ENCODE assay signal across 17 cellular contexts in the genomic region with DNA sequence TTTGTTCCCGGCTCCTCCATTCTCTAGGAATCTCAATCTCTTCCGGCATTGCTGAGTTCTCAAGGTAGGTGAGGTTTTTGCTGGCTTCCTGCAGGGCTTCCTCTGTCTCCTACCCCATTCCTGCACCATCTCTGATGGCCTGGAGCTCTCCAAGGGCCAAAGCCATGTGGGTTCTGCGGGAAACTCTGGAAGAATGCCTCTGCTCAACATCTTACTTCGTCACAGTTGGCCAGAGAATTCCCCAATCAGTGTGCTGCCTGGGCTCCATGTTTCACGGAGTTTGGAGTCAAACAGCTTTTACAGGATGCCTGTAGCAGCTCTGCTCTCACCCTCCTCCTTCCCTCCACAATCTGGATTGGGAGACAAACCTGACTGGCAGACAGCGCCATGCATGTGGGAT.
A peak's percentile ranks its signal among the peaks of the same experiment; 100 is the strongest.
DNase-seq lines count a peak whose midpoint lies in the region; ATAC-seq and TF ChIP-seq lines count a peak whose summit lies in the region.
"Had no signal": no experiment of that assay in that cellular context is flagged by ENCODE, and none has a peak within 500 bp of the region (broad histone marks: within the 10 kb centered on the region; RNA-seq: fewer than 3 reads in every experiment).

No MANE protein-coding gene starts in this region.

- 0 out of 2 replicates have a peak overlapping the region, but pooled peaks have one; percentile 39 for H3K9ac ChIP-seq in HCT116 (ENCODE audit: low read length)

- intact Hi-C loops in HCT116 (cut with micrococcal nuclease) (no loop called here), sigmoid colon (cut with DNase I) (no loop called here)

- 0 out of 2 replicates have a peak, but pooled peaks cover 2% of the 10 kb centered on the region for H3K27me3 ChIP-seq in HCT116 (ENCODE audit: insufficient read depth, low read length)
- H3K27me3 ChIP-seq in foreskin keratinocyte = no peaks in the 10 kb centered on the region
- H3K27me3 ChIP-seq in sigmoid colon = no peaks in the 10 kb centered on the region
- H3K27me3 ChIP-seq in hepatocyte = no peaks in the 10 kb centered on the region
- H3K27me3 ChIP-seq: BE2C had no signal

- ATAC-seq in HCT116 (no peak), foreskin keratinocyte (no peak)
- ATAC-seq: GM23338, HepG2 had no signal

- H3K36me3 ChIP-seq in HCT116 (ENCODE audit: control insufficient read depth in 1 of 2, insufficient read depth in 2 of 2, low read length in 2 of 2) (no peaks in the 10 kb centered on the region), sigmoid colon (no peaks in the 10 kb centered on the region), hepatocyte (replicated peaks; ENCODE audit: insufficient read depth, low read depth) (no peaks in the 10 kb centered on the region)
- H3K36me3 ChIP-seq: BE2C had no signal

- TF ChIP-seq RAD21 in HCT116 (IDR thresholded peaks at IDR 0.05; ENCODE audit: low read depth) = no peak

- no peak overlapping the region for H2AFZ ChIP-seq in HCT116 (ENCODE audit: low read depth, low read length, poor library complexity, severe bottlenecking)
- H2AFZ ChIP-seq in hepatocyte = no peak overlapping the region
- H2AFZ ChIP-seq: GM23338 had no signal

- WGBS in sigmoid colon, 2 donors = 94% methylated on average over 6 of the region's 6 CpGs
- WGBS in hepatocyte (ENCODE audit: low lambda C conversion rate, missing lambda C conversion rate) = 84% methylated on average over 6 of the region's 6 CpGs

- H3K4me3 ChIP-seq in HCT116 (replicated peaks in 1 of 2; ENCODE audit: low read depth in 1 of 2, low read length in 2 of 2) (no peak overlapping the region), sigmoid colon (no peak overlapping the region), hepatocyte (no peak overlapping the region)
- H3K4me3 ChIP-seq: GM23338 had no signal

- H3K4me2 ChIP-seq in HCT116 (ENCODE audit: low read length) (no peak overlapping the region), hepatocyte (no peak overlapping the region)
- H3K4me2 ChIP-seq: GM23338 had no signal

- RAD21 ChIA-PET in HCT116 (lab: Charles Lee; ENCODE audit: low non-redundant PET in 1 of 2, low total read pairs in 2 of 2, uncharacterized antibody in 2 of 2, unreplicated experiment in 2 of 2) = no interaction called here

- POLR2A ChIA-PET in HCT116 (lab: Charles Lee) = no interaction called here

- H3K79me2 ChIP-seq in HCT116 (ENCODE audit: insufficient read depth, low read length) = no peaks in the 10 kb centered on the region
- no peaks in the 10 kb centered on the region for H3K79me2 ChIP-seq in hepatocyte

- TF ChIP-seq POLR2A in HCT116 (IDR thresholded peaks at IDR 0.05; ENCODE audit: borderline replicate concordance, extremely low read depth, insufficient read depth, insufficient read length) (no peak), sigmoid colon (IDR thresholded peaks at IDR 0.05) (no peak)

- DNase-seq in HCT116 (ENCODE audit: low read depth, low spot score) (no peak), foreskin keratinocyte (no peak), sigmoid colon (peak; percentile 17), MV-4-11 (lab: John Stamatoyannopoulos, UW) (no peak), NCI-H1930 (lab: John Stamatoyannopoulos, UW) (no peak), hepatocyte (ENCODE audit: low spot score) (no peak)
- DNase-seq: BE2C; C1 segment of cervical spinal cord; CD4-positive, CD25-positive, alpha-beta regulatory T cell; CD8-positive, alpha-beta memory T cell; COR-L47; DMS153; DMS79; GDM1; H7 had no signal

- TF ChIP-seq EP300 in sigmoid colon (IDR thresholded peaks at IDR 0.05) = no peak

- BruUV-seq in HCT116 (replicated peaks; lab: Mats Ljungman, UMichigan) = no TSS peak

- H4K20me1 ChIP-seq in HCT116 (ENCODE audit: insufficient read depth) = no peaks in the 10 kb centered on the region
- H4K20me1 ChIP-seq in hepatocyte (ENCODE audit: insufficient read depth, poor library complexity, severe bottlenecking) = no peaks in the 10 kb centered on the region

- H3K4me1 ChIP-seq in HCT116 (ENCODE audit: control insufficient read depth in 1 of 2, insufficient read depth in 2 of 2, low read length in 2 of 2) (peaks cover 40 to 72% of the 10 kb centered on the region in 2 experiments), foreskin keratinocyte (peaks cover 14% of the 10 kb centered on the region), sigmoid colon (no peaks in the 10 kb centered on the region), hepatocyte (ENCODE audit: insufficient read depth) (peaks cover 13% of the 10 kb centered on the region)
- H3K4me1 ChIP-seq: BE2C had no signal

- H3K27ac ChIP-seq in HCT116 (ENCODE audit: low read depth, low read length) (no peak overlapping the region), foreskin keratinocyte (peak overlapping the region; percentile 93), sigmoid colon (no peak overlapping the region), hepatocyte (no peak overlapping the region)

- no peaks in the 10 kb centered on the region for H3K9me2 ChIP-seq in HCT116 (ENCODE audit: insufficient read depth)
- H3K9me2 ChIP-seq in hepatocyte (replicated peaks; ENCODE audit: insufficient read depth) = no peaks in the 10 kb centered on the region

- H3K9me3 ChIP-seq in HCT116 (ENCODE audit: control insufficient read depth in 1 of 2, insufficient read depth in 1 of 2, low read depth in 1 of 2, low read length in 2 of 2) (no peaks in the 10 kb centered on the region), sigmoid colon (no peaks in the 10 kb centered on the region), hepatocyte (ENCODE audit: low read depth) (no peaks in the 10 kb centered on the region)
- H3K9me3 ChIP-seq: BE2C had no signal

- no peak for TF ChIP-seq CTCF in HCT116 (IDR thresholded peaks at IDR 0.05 in 2 of 3, conservative IDR thresholded peaks at IDR 0.05 in 1 of 3; ENCODE audit: borderline replicate concordance in 1 of 3, insufficient read depth in 1 of 3, low read depth in 2 of 3, low read length in 2 of 3)
- no peak for TF ChIP-seq CTCF in foreskin keratinocyte (conservative IDR thresholded peaks at IDR 0.05)
- TF ChIP-seq CTCF in sigmoid colon (IDR thresholded peaks at IDR 0.05) = no peak
- TF ChIP-seq CTCF in hepatocyte (IDR thresholded peaks at IDR 0.05; ENCODE audit: poor library complexity) = no peak

- CTCF ChIA-PET in HCT116 (lab: Charles Lee) = no interaction called here

TF ChIP-seq in HCT116, 20 proteins besides CTCF, POLR2A, EP300 and RAD21:
- TF ChIP-seq EZH2phosphoT487 (IDR thresholded peaks at IDR 0.05; ENCODE audit: borderline replicate concordance) (no peak), TCF7L2 (IDR thresholded peaks at IDR 0.05; ENCODE audit: borderline replicate concordance, extremely low read depth, insufficient read depth, insufficient read length) (no peak), ZNF274 (IDR thresholded peaks at IDR 0.05; ENCODE audit: low read depth, low read length) (no peak), JUND (IDR thresholded peaks at IDR 0.05) (no peak), CEBPB (IDR thresholded peaks at IDR 0.05; ENCODE audit: low read depth) (no peak), YY1 (IDR thresholded peaks at IDR 0.05; ENCODE audit: extremely low read depth, insufficient replicate concordance, low read depth, low read length) (no peak), ELF1 (IDR thresholded peaks at IDR 0.05; ENCODE audit: borderline replicate concordance, low read depth) (no peak), EGR1 (IDR thresholded peaks at IDR 0.05; ENCODE audit: low read depth) (no peak), SP1 (IDR thresholded peaks at IDR 0.05; ENCODE audit: low read depth) (no peak), ZFX (IDR thresholded peaks at IDR 0.05) (no peak), SIN3A (IDR thresholded peaks at IDR 0.05; ENCODE audit: low read depth) (no peak)
- TF ChIP-seq, protein P1, sequence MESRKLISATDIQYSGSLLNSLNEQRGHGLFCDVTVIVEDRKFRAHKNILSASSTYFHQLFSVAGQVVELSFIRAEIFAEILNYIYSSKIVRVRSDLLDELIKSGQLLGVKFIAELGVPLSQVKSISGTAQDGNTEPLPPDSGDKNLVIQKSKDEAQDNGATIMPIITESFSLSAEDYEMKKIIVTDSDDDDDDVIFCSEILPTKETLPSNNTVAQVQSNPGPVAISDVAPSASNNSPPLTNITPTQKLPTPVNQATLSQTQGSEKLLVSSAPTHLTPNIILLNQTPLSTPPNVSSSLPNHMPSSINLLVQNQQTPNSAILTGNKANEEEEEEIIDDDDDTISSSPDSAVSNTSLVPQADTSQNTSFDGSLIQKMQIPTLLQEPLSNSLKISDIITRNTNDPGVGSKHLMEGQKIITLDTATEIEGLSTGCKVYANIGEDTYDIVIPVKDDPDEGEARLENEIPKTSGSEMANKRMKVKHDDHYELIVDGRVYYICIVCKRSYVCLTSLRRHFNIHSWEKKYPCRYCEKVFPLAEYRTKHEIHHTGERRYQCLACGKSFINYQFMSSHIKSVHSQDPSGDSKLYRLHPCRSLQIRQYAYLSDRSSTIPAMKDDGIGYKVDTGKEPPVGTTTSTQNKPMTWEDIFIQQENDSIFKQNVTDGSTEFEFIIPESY (IDR thresholded peaks at IDR 0.05; ENCODE audit: extremely low read depth, insufficient replicate concordance, low read length) = no peak
